In the genomic region with DNA sequence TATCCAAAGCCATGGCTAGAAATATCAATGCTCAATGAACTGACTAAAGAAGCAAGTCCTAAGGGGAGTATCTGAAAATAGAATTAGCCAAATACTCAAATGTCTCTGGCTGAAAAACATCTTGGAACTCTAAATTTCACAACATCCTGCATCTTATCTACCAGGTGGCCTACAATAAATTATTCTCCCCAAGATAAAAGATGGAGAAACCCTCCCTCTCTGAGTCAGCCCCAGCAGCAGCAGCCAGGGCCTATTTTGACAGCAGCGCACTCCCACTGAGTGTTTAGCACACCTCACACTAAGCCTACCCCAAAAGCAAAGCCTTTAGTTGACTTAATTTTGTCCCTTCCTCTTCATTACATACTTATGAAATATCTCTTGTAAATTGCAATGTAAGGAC, we compare ENCODE assay signal across 24 cellular contexts. TPM values are rescaled to one million over a fixed set of nuclear protein-coding genes. Genes with fewer than 3 reads are reported as not detected.
DNase-seq lines count a peak whose midpoint lies in the region; ATAC-seq, FAIRE-seq and TF ChIP-seq lines count a peak whose summit lies in the region.
"Had no signal": no experiment of that assay in that cellular context is flagged by ENCODE, and none has a peak within 500 bp of the region (broad histone marks: within the 10 kb centered on the region; RNA-seq: fewer than 3 reads in every experiment).

No MANE protein-coding gene starts in this region.

- FAIRE-seq in K562 (lab: Jason Lieb, UNC) (no peak), small intestine (lab: Jason Lieb, UNC) (no peak)
- FAIRE-seq: GM19239 had no signal

- H3K4me3 ChIP-seq in K562 (no peak overlapping the region), neutrophil (ENCODE audit: low read depth in 1 of 2, low read length in 1 of 2) (no peak overlapping the region), small intestine (ENCODE audit: low read depth in 1 of 2, low read length in 2 of 2) (no peak overlapping the region)
- H3K4me3 ChIP-seq: PC-9 had no signal

- no peak for TF ChIP-seq RAD21 in K562 (CRISPR knock-in tag; conservative IDR thresholded peaks at IDR 0.05 in 1 of 2, IDR thresholded peaks at IDR 0.05 in 1 of 2)

- H3K79me2 ChIP-seq in K562 (ENCODE audit: control insufficient read depth, insufficient read depth, low read length) = no peaks in the 10 kb centered on the region

- peaks cover 19 to 30% of the 10 kb centered on the region in 2 donors for H3K4me1 Mint-ChIP-seq in natural killer cell treated with Interleukin-12 subunit alpha and Interleukin-12 subunit beta and Interleukin-15 and Interleukin-18, amount 100 ng/mL, for 72 hours (ENCODE audit: low read depth in 2 of 2)
- peaks cover 6 to 20% of the 10 kb centered on the region in 2 donors for H3K4me1 Mint-ChIP-seq in natural killer cell
- peaks cover 41% of the 10 kb centered on the region for H3K4me1 Mint-ChIP-seq in activated naive CD4-positive, alpha-beta T cell treated with anti-CD3 and anti-CD28 coated beads, Interleukin-2, amount 10 ng/mL, durations not matched to agents 7 days and 5 days

- TF ChIP-seq EP300 in K562 (IDR thresholded peaks at IDR 0.05; ENCODE audit: low read length) = no peak

- peaks cover 2 to 5% of the 10 kb centered on the region in 2 donors for H3K27me3 Mint-ChIP-seq in natural killer cell treated with Interleukin-12 subunit alpha and Interleukin-12 subunit beta and Interleukin-15 and Interleukin-18, amount 100 ng/mL, for 72 hours
- H3K27me3 Mint-ChIP-seq in natural killer cell (ENCODE audit: low read depth in 2 of 2) = no peaks in the 10 kb centered on the region
- peaks cover 35% of the 10 kb centered on the region for H3K27me3 Mint-ChIP-seq in activated naive CD4-positive, alpha-beta T cell treated with anti-CD3 and anti-CD28 coated beads, Interleukin-2, amount 10 ng/mL, durations not matched to agents 7 days and 5 days

- POLR2A ChIA-PET in K562 (lab: Yijun Ruan, JAX) = no interaction called here

- no peak overlapping the region for H3K9ac ChIP-seq in K562 (ENCODE audit: insufficient read depth in 1 of 2, low read depth in 2 of 2, low read length in 2 of 2)

- H3K27ac ChIP-seq in K562 (ENCODE audit: extremely low read depth, low read depth, low read length) (no peak overlapping the region), neutrophil (peak overlapping the region; percentile 66), small intestine (ENCODE audit: low read depth in 1 of 2, low read length in 1 of 2) (no peak overlapping the region)
- H3K27ac ChIP-seq: PC-9, RWPE1 had no signal

- no peak for DNase-seq in natural killer cell treated with Interleukin-12 subunit alpha and Interleukin-12 subunit beta and Interleukin-15 and Interleukin-18, amount 100 ng/mL, for 72 hours (ENCODE audit: low spot score)
- DNase-seq in natural killer cell (no peak), K562 (ENCODE audit: extremely low read depth in 1 of 4, low spot score in 3 of 4) (no peak), activated gamma-delta T cell treated with Interleukin-2 at 50 U/mL for 16 hours (no peak), small intestine (no peak)
- DNase-seq in activated naive CD4-positive, alpha-beta T cell treated with anti-CD3 and anti-CD28 coated beads, Interleukin-2, amount 10 ng/mL, durations not matched to agents 7 days and 5 days = no peak
- DNase-seq: 8988T, BE2C, Caco-2, GDM1, GOT3, KG1, NCI-H1417 treated with DMSO at 0.1 percent for 48 hours, NCI-H187 treated with DMSO at 0.1 percent for 48 hours, NCI-H2227 treated with DMSO at 0.1 percent for 48 hours, NCI-H524, PC-9, SIG-M5 had no signal

- H3K9me1 ChIP-seq in K562 (ENCODE audit: control insufficient read depth, insufficient read depth, low read length) = no peaks in the 10 kb centered on the region

- H4K20me1 ChIP-seq in K562 (replicated peaks; ENCODE audit: control insufficient read depth, insufficient read depth, low read length) = no peaks in the 10 kb centered on the region

- H3K36me3 Mint-ChIP-seq in natural killer cell treated with Interleukin-12 subunit alpha and Interleukin-12 subunit beta and Interleukin-15 and Interleukin-18, amount 100 ng/mL, for 72 hours = no peaks in the 10 kb centered on the region
- H3K36me3 Mint-ChIP-seq in natural killer cell = no peaks in the 10 kb centered on the region
- H3K36me3 Mint-ChIP-seq in activated naive CD4-positive, alpha-beta T cell treated with anti-CD3 and anti-CD28 coated beads, Interleukin-2, amount 10 ng/mL, durations not matched to agents 7 days and 5 days = peaks cover 3% of the 10 kb centered on the region
- H3K36me3 Mint-ChIP-seq: CD4-positive, CD25-positive, alpha-beta regulatory T cell had no signal

- TF ChIP-seq CTCF in natural killer cell (IDR thresholded peaks at IDR 0.05) (no peak), K562 (IDR thresholded peaks at IDR 0.05 in 2 of 3, conservative IDR thresholded peaks at IDR 0.05 in 1 of 3; ENCODE audit: insufficient read depth in 2 of 3, low read depth in 1 of 3, low read length in 3 of 3) (no peak), neutrophil (IDR thresholded peaks at IDR 0.05) (no peak)

- no peaks in the 10 kb centered on the region for H3K36me3 ChIP-seq in K562 (ENCODE audit: control insufficient read depth, insufficient read depth, low read length)
- no peaks in the 10 kb centered on the region for H3K36me3 ChIP-seq in neutrophil
- H3K36me3 ChIP-seq in small intestine (ENCODE audit: control insufficient read depth in 2 of 2, insufficient read depth in 2 of 2, low read length in 2 of 2) = no peaks in the 10 kb centered on the region
- H3K36me3 ChIP-seq: BE2C had no signal

- CTCF ChIA-PET in K562 (lab: Yijun Ruan, JAX; ENCODE audit: low intra/inter-chr PET ratio) = no interaction called here
- CTCF ChIA-PET in activated naive CD4-positive, alpha-beta T cell treated with anti-CD3 and anti-CD28 coated beads, Interleukin-2, amount 10 ng/mL, durations not matched to agents 7 days and 5 days (lab: Charles Lee) = no interaction called here

- no peak for ATAC-seq in natural killer cell treated with Interleukin-12 subunit alpha and Interleukin-12 subunit beta and Interleukin-15 and Interleukin-18, amount 100 ng/mL, for 72 hours
- ATAC-seq in natural killer cell (no peak), K562 (peak; percentile 50), HG03439 (IDR thresholded peaks at IDR 0.05; ENCODE audit: unreplicated experiment) (no peak)
- ATAC-seq: HCT116 had no signal

- H3K9me3 ChIP-seq in K562 (replicated peaks; ENCODE audit: control insufficient read depth, insufficient read depth, low read depth, low read length) = no peaks in the 10 kb centered on the region; the same call in 1 of the 2 replicates
- no peaks in the 10 kb centered on the region for H3K9me3 ChIP-seq in neutrophil
- no peaks in the 10 kb centered on the region for H3K9me3 ChIP-seq in small intestine (ENCODE audit: control insufficient read depth, low read depth)
- H3K9me3 ChIP-seq: BE2C, Caco-2 had no signal

- H3K9me3 Mint-ChIP-seq in natural killer cell treated with Interleukin-12 subunit alpha and Interleukin-12 subunit beta and Interleukin-15 and Interleukin-18, amount 100 ng/mL, for 72 hours = no peaks in the 10 kb centered on the region
- H3K9me3 Mint-ChIP-seq in natural killer cell = no peaks in the 10 kb centered on the region
- no peaks in the 10 kb centered on the region for H3K9me3 Mint-ChIP-seq in activated naive CD4-positive, alpha-beta T cell treated with anti-CD3 and anti-CD28 coated beads, Interleukin-2, amount 10 ng/mL, durations not matched to agents 7 days and 5 days
- H3K9me3 Mint-ChIP-seq: CD4-positive, CD25-positive, alpha-beta regulatory T cell had no signal

- 44% methylated on average over 1 of the region's 1 CpG for WGBS in K562 (ENCODE audit: insufficient coverage, low coverage, missing lambda C conversion rate)
- WGBS in small intestine, 3 donors = 96 to 100% (median 100%) methylated on average over 1 of the region's 1 CpG

- no peak overlapping the region for H3K4me2 ChIP-seq in K562 (ENCODE audit: insufficient read depth, low read length)
- H3K4me2 ChIP-seq: PC-9 had no signal

- no peak overlapping the region for H3K4me3 Mint-ChIP-seq in natural killer cell treated with Interleukin-12 subunit alpha and Interleukin-12 subunit beta and Interleukin-15 and Interleukin-18, amount 100 ng/mL, for 72 hours
- no peak overlapping the region for H3K4me3 Mint-ChIP-seq in natural killer cell
- H3K4me3 Mint-ChIP-seq in activated naive CD4-positive, alpha-beta T cell treated with anti-CD3 and anti-CD28 coated beads, Interleukin-2, amount 10 ng/mL, durations not matched to agents 7 days and 5 days = no peak overlapping the region
- H3K4me3 Mint-ChIP-seq: CD4-positive, CD25-positive, alpha-beta regulatory T cell had no signal

- peaks cover 0 to 3% of the 10 kb centered on the region in 2 experiments; a peak in 1 of 5 replicates for H3K27me3 ChIP-seq in K562 (ENCODE audit: control insufficient read depth in 2 of 2, insufficient read depth in 2 of 2, low read length in 2 of 2)
- H3K27me3 ChIP-seq in neutrophil = no peaks in the 10 kb centered on the region
- H3K27me3 ChIP-seq in small intestine (ENCODE audit: control insufficient read depth in 2 of 2, insufficient read depth in 2 of 2, low read length in 2 of 2) = no peaks in the 10 kb centered on the region

- no TSS peak for BruUV-seq in K562 (replicated peaks; lab: Mats Ljungman, UMichigan)

- in situ Hi-C loops in K562 (cut with MboI) = no loop called here

- H2AFZ ChIP-seq in K562 (ENCODE audit: low read depth, low read length) = no peak overlapping the region
- H2AFZ ChIP-seq: PC-9 had no signal

- intact Hi-C loops in natural killer cell (cut with micrococcal nuclease) = no loop called here
- intact Hi-C loops in K562 (cut with micrococcal nuclease) = no loop called here

- H3K4me1 ChIP-seq in K562 (replicated peaks in 1 of 2; ENCODE audit: control insufficient read depth in 2 of 2, insufficient read depth in 2 of 2, low read length in 2 of 2) (peaks cover 6 to 13% of the 10 kb centered on the region in 2 experiments; a peak in 4 of 5 replicates), neutrophil (ENCODE audit: control insufficient read depth in 1 of 2, insufficient read depth in 1 of 2, low read depth in 1 of 2, low read length in 1 of 2) (peaks cover 44 to 49% of the 10 kb centered on the region in 2 experiments), small intestine (ENCODE audit: control insufficient read depth in 2 of 2, insufficient read depth in 1 of 2, low read depth in 1 of 2, low read length in 1 of 2) (no peaks in the 10 kb centered on the region)
- H3K4me1 ChIP-seq: BE2C, Caco-2 had no signal

- H3K27ac Mint-ChIP-seq in natural killer cell treated with Interleukin-12 subunit alpha and Interleukin-12 subunit beta and Interleukin-15 and Interleukin-18, amount 100 ng/mL, for 72 hours = peak overlapping the region; percentile 21 to 28
- H3K27ac Mint-ChIP-seq in natural killer cell = no peak overlapping the region
- no peak overlapping the region for H3K27ac Mint-ChIP-seq in activated naive CD4-positive, alpha-beta T cell treated with anti-CD3 and anti-CD28 coated beads, Interleukin-2, amount 10 ng/mL, durations not matched to agents 7 days and 5 days

- TF ChIP-seq POLR2A in K562 (conservative IDR thresholded peaks at IDR 0.05) = no peak

RNA-seq across cellular contexts. Expression of a gene that starts 5.9 kb away (rescaled TPM):
- total RNA-seq in natural killer cell treated with Interleukin-12 subunit alpha and Interleukin-12 subunit beta and Interleukin-15 and Interleukin-18, amount 100 ng/mL, for 72 hours = 1 to 10 TPM; 8.0 to 9.6 TPM
- total RNA-seq in natural killer cell = 10 to 100 TPM in 2 of 3 donors, 1 to 10 TPM in 1; 7.9 to 20.6 (median 12.3) TPM
- total RNA-seq in K562 (2011; cell fraction: chromatin; rRNA removed; ENCODE audit: low replicate concordance) = not detected in 2 replicates
- total RNA-seq in K562 (2011; cell fraction: nucleolus; rRNA removed) = not detected in 2 replicates
- not detected in 2 replicates for total RNA-seq in K562 (2011; cell fraction: nucleoplasm; rRNA removed)
- total RNA-seq in K562 (2014; rRNA removed) = not detected in 2 replicates
- total RNA-seq in K562 (2014; rRNA removed; fragmentation: Illumina TruSeq; extraction: Trizol) = not detected in 2 replicates
- not detected in 2 replicates for total RNA-seq in K562 (2015; rRNA removed; fragmentation: Illumina TruSeq; extraction: Trizol)
- total RNA-seq in K562 (2021) = not detected in 2 replicates
- polyA plus RNA-seq in K562 (2011; rRNA removed) = 0.24 TPM in 1 of 2 replicates, not detected in the other
- polyA plus RNA-seq in K562 (2011; cell fraction: cytosol; rRNA removed) = not detected in 2 replicates
- polyA plus RNA-seq in K562 (2011; cell fraction: nucleus; rRNA removed) = not detected in 2 replicates
- polyA plus RNA-seq in K562 (2012) = not detected in 2 replicates
- not detected in 2 replicates for polyA plus RNA-seq in K562 (2014; fragmentation: Illumina TruSeq; extraction: Trizol)
- not detected for polyA plus RNA-seq in K562 (2014; fragmentation: Nextera tagmentation; extraction: Ambion mirVana)
- not detected in 2 replicates for polyA plus RNA-seq in K562 (2014; rRNA removed)
- not detected in 2 replicates for polyA minus RNA-seq in K562 (2011; rRNA and poly(A)+ RNA removed)
- polyA minus RNA-seq in K562 (2011; cell fraction: cytosol; rRNA and poly(A)+ RNA removed) = not detected in 2 replicates
- not detected in 2 replicates for polyA minus RNA-seq in K562 (2011; cell fraction: nucleus; rRNA and poly(A)+ RNA removed)
- 10 to 100 TPM in 2 of 3 donors, 1 to 10 TPM in 1; 2.7 to 16.9 (median 11.3) TPM for polyA plus RNA-seq in small intestine
- total RNA-seq: Caco-2, PC-9 had no signal

RNA-seq across cellular contexts. Expression of a gene that starts 44.3 kb away (rescaled TPM):
- not detected for total RNA-seq in natural killer cell treated with Interleukin-12 subunit alpha and Interleukin-12 subunit beta and Interleukin-15 and Interleukin-18, amount 100 ng/mL, for 72 hours
- under 1 TPM in 2 of 3 donors, not detected in 1; 0.05 TPM for total RNA-seq in natural killer cell
- total RNA-seq in K562 (2011; cell fraction: chromatin; rRNA removed; ENCODE audit: low replicate concordance) = 0.05 TPM in 1 of 2 replicates, not detected in the other
- total RNA-seq in K562 (2011; cell fraction: nucleolus; rRNA removed) = not detected in 2 replicates
- under 0.01 TPM in 1 of 2 replicates, not detected in the other for total RNA-seq in K562 (2011; cell fraction: nucleoplasm; rRNA removed)
- total RNA-seq in K562 (2014; rRNA removed) = under 0.01 and 0.08 TPM in 2 replicates
- total RNA-seq in K562 (2014; rRNA removed; fragmentation: Illumina TruSeq; extraction: Trizol) = 0.04 and 0.06 TPM in 2 replicates
- total RNA-seq in K562 (2015; rRNA removed; fragmentation: Illumina TruSeq; extraction: Trizol) = under 0.01 TPM in 1 of 2 replicates, not detected in the other
- 0.02 and 0.04 TPM in 2 replicates for total RNA-seq in K562 (2021)
- polyA plus RNA-seq in K562 (2011; rRNA removed) = 0.01 TPM in 1 of 2 replicates, not detected in the other
- not detected in 2 replicates for polyA plus RNA-seq in K562 (2011; cell fraction: cytosol; rRNA removed)
- polyA plus RNA-seq in K562 (2011; cell fraction: nucleus; rRNA removed) = not detected in 2 replicates
- 0.03 and 0.04 TPM in 2 replicates for polyA plus RNA-seq in K562 (2012)
- 0.01 and 0.06 TPM in 2 replicates for polyA plus RNA-seq in K562 (2014; fragmentation: Illumina TruSeq; extraction: Trizol)
- under 1 TPM in 1 of 2 experiments, not detected in 1; 0.04 TPM for polyA plus RNA-seq in K562 (2014; fragmentation: Nextera tagmentation; extraction: Ambion mirVana)
- polyA plus RNA-seq in K562 (2014; rRNA removed) = 0.05 TPM in 1 of 2 replicates, not detected in the other
- polyA minus RNA-seq in K562 (2011; rRNA and poly(A)+ RNA removed) = 0.04 TPM in 1 of 2 replicates, not detected in the other
- polyA minus RNA-seq in K562 (2011; cell fraction: cytosol; rRNA and poly(A)+ RNA removed) = not detected in 2 replicates
- not detected in 2 replicates for polyA minus RNA-seq in K562 (2011; cell fraction: nucleus; rRNA and poly(A)+ RNA removed)
- under 1 TPM; under 0.01 to 0.66 (median under 0.01) TPM for polyA plus RNA-seq in small intestine
- total RNA-seq: PC-9 had no signal
- polyA plus RNA-seq: CD4-positive, CD25-positive, alpha-beta regulatory T cell had no signal

Comparison
In these comparisons a context has a peak if more than half of its experiments do, and no peak if none do; other contexts are left out.
1. H3K27ac Mint-ChIP-seq: peak in natural killer cell treated with Interleukin-12 subunit alpha and Interleukin-12 subunit beta and Interleukin-15 and Interleukin-18, amount 100 ng/mL, for 72 hours (2 of 2); none in natural killer cell (0 of 2) and activated naive CD4-positive, alpha-beta T cell treated with anti-CD3 and anti-CD28 coated beads, Interleukin-2, amount 10 ng/mL, durations not matched to agents 7 days and 5 days (single experiment).
2. RNA of a gene that starts 5.9 kb away (total RNA-seq): 7.9 to 20.6 TPM in natural killer cell and 8.0 to 9.6 TPM in natural killer cell treated with Interleukin-12 subunit alpha and Interleukin-12 subunit beta and Interleukin-15 and Interleukin-18, amount 100 ng/mL, for 72 hours; not detected in K562; every median in the first group is over 4 times any median in the second.